19 cellular contexts compared by ENCODE assay signal in genomic region chr7:36459236-36459960, GRCh38.
DNase-seq lines count a peak whose midpoint lies in the region; ATAC-seq and TF ChIP-seq lines count a peak whose summit lies in the region.
"Had no signal": no experiment of that assay in that cellular context is flagged by ENCODE, and none has a peak within 500 bp of the region (broad histone marks: within the 10 kb centered on the region; RNA-seq: fewer than 3 reads in every experiment).

No MANE protein-coding gene starts in this region.

- H3K4me1 ChIP-seq in cardiac muscle cell (ENCODE audit: low read depth) = peaks cover 13% of the 10 kb centered on the region
- H3K4me1 ChIP-seq in right cardiac atrium (ENCODE audit: control insufficient read depth, insufficient read depth, low read length) = no peaks in the 10 kb centered on the region
- H3K4me1 ChIP-seq in endodermal cell (ENCODE audit: control insufficient read depth, insufficient read depth, low read length) = peaks cover 18% of the 10 kb centered on the region
- peaks cover 29% of the 10 kb centered on the region for H3K4me1 ChIP-seq in mesodermal cell (ENCODE audit: control insufficient read depth, insufficient read depth, low read length, poor library complexity, severe bottlenecking)
- no peaks in the 10 kb centered on the region for H3K4me1 ChIP-seq in heart left ventricle
- H3K4me1 ChIP-seq: A549 had no signal

- H3K4me3 ChIP-seq in cardiac muscle cell (no peak overlapping the region), right cardiac atrium (ENCODE audit: low read length) (no peak overlapping the region), endodermal cell (ENCODE audit: low read length) (peak overlapping the region; percentile 36), mesodermal cell (ENCODE audit: extremely low read depth, insufficient read depth, low read length, poor library complexity, severe bottlenecking) (no peak overlapping the region), heart left ventricle (no peak overlapping the region)
- H3K4me3 ChIP-seq: A549 had no signal

- no peak for TF ChIP-seq CTCF in cardiac muscle cell (IDR thresholded peaks at IDR 0.05; ENCODE audit: low read depth, low read length)
- TF ChIP-seq CTCF in endodermal cell (conservative IDR thresholded peaks at IDR 0.05) = no peak
- TF ChIP-seq CTCF in heart left ventricle (IDR thresholded peaks at IDR 0.05) = no peak

- H3K27ac ChIP-seq in cardiac muscle cell = peak overlapping the region; percentile 62
- H3K27ac ChIP-seq in right cardiac atrium (ENCODE audit: low read length) = no peak overlapping the region
- H3K27ac ChIP-seq in endodermal cell (ENCODE audit: low read depth, low read length) = no peak overlapping the region
- H3K27ac ChIP-seq in mesodermal cell (ENCODE audit: low read depth, low read length, severe bottlenecking) = peak overlapping the region; percentile 12
- H3K27ac ChIP-seq in heart left ventricle = no peak overlapping the region
- H3K27ac ChIP-seq: 22Rv1, A549, C4-2B had no signal

- DNase-seq in cardiac muscle cell (ENCODE audit: low read depth in 1 of 2, low spot score in 1 of 2) = peak; percentile 16 to 17
- DNase-seq in right cardiac atrium = no peak
- peak; percentile 68 for DNase-seq in endodermal cell
- no peak for DNase-seq in heart left ventricle
- no peak for DNase-seq in activated naive CD4-positive, alpha-beta T cell treated with anti-CD3 and anti-CD28 coated beads, Interleukin-2, amount 50 U/mL, for 16 hours
- DNase-seq in T1000 (lab: John Stamatoyannopoulos, UW) = no peak
- DNase-seq: AML-193; CD4-positive, alpha-beta T cell; DMS153; DMS79; GF-D8; GOT3; H9 had no signal

- H3K4me3 Mint-ChIP-seq in endodermal cell = peak overlapping the region; percentile 7
- H3K4me3 Mint-ChIP-seq: CD4-positive, alpha-beta T cell; H9; IgD-negative memory B cell had no signal

- 65% methylated on average over 12 of the region's 12 CpGs for WGBS in right cardiac atrium
- 73 to 87% methylated on average over 10 to 12 of the region's 12 CpGs for WGBS in endodermal cell (ENCODE audit: insufficient coverage in 1 of 2, insufficient read length in 1 of 2), 2 experiments
- WGBS in mesodermal cell (ENCODE audit: insufficient coverage in 2 of 2), 2 experiments = 81 to 85% methylated on average over 10 of the region's 12 CpGs
- 62 to 66% (median 63%) methylated on average over 12 of the region's 12 CpGs for WGBS in heart left ventricle, 4 donors

- H3K27ac Mint-ChIP-seq in endodermal cell = peak overlapping the region; percentile 89
- H3K27ac Mint-ChIP-seq: CD4-positive, alpha-beta T cell; H9 had no signal

- H3K27me3 Mint-ChIP-seq in endodermal cell (ENCODE audit: insufficient read depth) = no peaks in the 10 kb centered on the region
- H3K27me3 Mint-ChIP-seq: CD4-positive, alpha-beta T cell; IgD-negative memory B cell had no signal

- intact Hi-C loops in right cardiac atrium (cut with DNase I) = no loop called here
- intact Hi-C loops in heart left ventricle (cut with DNase I) = no loop called here

- H3K27me3 ChIP-seq in cardiac muscle cell = no peaks in the 10 kb centered on the region
- H3K27me3 ChIP-seq in right cardiac atrium (ENCODE audit: control insufficient read depth, insufficient read depth) = no peaks in the 10 kb centered on the region
- no peaks in the 10 kb centered on the region for H3K27me3 ChIP-seq in endodermal cell (ENCODE audit: control insufficient read depth, insufficient read depth, low read length, poor library complexity, severe bottlenecking)
- H3K27me3 ChIP-seq in heart left ventricle = no peaks in the 10 kb centered on the region

- no peaks in the 10 kb centered on the region for H3K9me3 ChIP-seq in cardiac muscle cell (ENCODE audit: low read depth)
- no peaks in the 10 kb centered on the region for H3K9me3 ChIP-seq in right cardiac atrium (ENCODE audit: control insufficient read depth, low read length)
- H3K9me3 ChIP-seq in endodermal cell (ENCODE audit: control insufficient read depth, low read length) = peaks cover 6% of the 10 kb centered on the region
- H3K9me3 ChIP-seq in mesodermal cell (ENCODE audit: control insufficient read depth, low read length) = no peaks in the 10 kb centered on the region
- no peaks in the 10 kb centered on the region for H3K9me3 ChIP-seq in heart left ventricle
- H3K9me3 ChIP-seq: A549 had no signal

- ATAC-seq in right cardiac atrium (no peak), heart left ventricle (no peak)
- ATAC-seq: HepG2 had no signal

- H3K36me3 Mint-ChIP-seq in endodermal cell (ENCODE audit: low read depth) = peaks cover 8% of the 10 kb centered on the region
- H3K36me3 Mint-ChIP-seq: IgD-negative memory B cell had no signal

- TF ChIP-seq POLR2A in heart left ventricle (IDR thresholded peaks at IDR 0.05) = no peak

- H3K9me3 Mint-ChIP-seq in endodermal cell = no peaks in the 10 kb centered on the region
- H3K9me3 Mint-ChIP-seq: CD4-positive, alpha-beta T cell; H9; IgD-negative memory B cell had no signal

- peaks cover 38% of the 10 kb centered on the region for H3K4me1 Mint-ChIP-seq in endodermal cell
- H3K4me1 Mint-ChIP-seq: IgD-negative memory B cell had no signal

- H3K9ac ChIP-seq in endodermal cell (ENCODE audit: extremely low read depth, low read length, poor library complexity, severe bottlenecking) = peak overlapping the region; percentile 52

- H3K36me3 ChIP-seq in cardiac muscle cell (no peaks in the 10 kb centered on the region), endodermal cell (ENCODE audit: control insufficient read depth, insufficient read depth, low read length) (peaks cover 10% of the 10 kb centered on the region), mesodermal cell (ENCODE audit: control insufficient read depth, insufficient read depth, low read length) (peaks cover 8% of the 10 kb centered on the region), heart left ventricle (no peaks in the 10 kb centered on the region)

Comparison
In these comparisons a context has a peak if more than half of its experiments do, and no peak if none do; other contexts are left out.
1. DNase-seq: peak in cardiac muscle cell (2 of 2) and endodermal cell (single experiment); none in right cardiac atrium (0 of 3), heart left ventricle (0 of 5), activated naive CD4-positive, alpha-beta T cell treated with anti-CD3 and anti-CD28 coated beads, Interleukin-2, amount 50 U/mL, for 16 hours (single experiment) and T1000 (single experiment).
2. H3K27ac ChIP-seq: peak in cardiac muscle cell (single experiment) and mesodermal cell (single experiment); none in right cardiac atrium (single experiment), endodermal cell (single experiment) and heart left ventricle (0 of 12).